Comparison of ENCODE assay signal across 14 cellular contexts in the genomic region with DNA sequence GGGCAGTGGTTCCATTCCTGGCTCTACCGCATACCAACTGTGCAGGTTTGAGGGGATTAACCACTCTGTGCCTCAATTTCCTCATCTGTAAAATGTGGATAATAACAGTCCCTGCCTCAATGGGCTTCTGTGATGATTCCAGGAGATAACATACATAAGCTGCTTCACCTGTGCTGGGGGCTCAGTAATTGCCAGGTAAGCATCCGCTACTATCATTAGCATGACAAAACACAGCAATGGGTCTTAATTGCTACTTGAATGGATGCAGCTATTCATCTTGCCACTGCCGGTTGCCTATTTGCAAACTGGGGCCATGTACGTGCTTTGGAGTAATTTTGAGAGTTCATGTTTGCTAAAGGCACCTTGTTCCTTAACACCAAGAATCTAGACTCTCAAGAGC.
DNase-seq lines count a peak whose midpoint lies in the region.
"Had no signal": no experiment of that assay in that cellular context is flagged by ENCODE, and none has a peak within 500 bp of the region (broad histone marks: within the 10 kb centered on the region; RNA-seq: fewer than 3 reads in every experiment).

No MANE protein-coding gene starts in this region.

- DNase-seq in NCI-H345 (lab: John Stamatoyannopoulos, UW) (peak; percentile 4), NCI-H345 treated with DMSO at 0.1 percent for 48 hours (lab: John Stamatoyannopoulos, UW; ENCODE audit: unreplicated experiment) (no peak), NCI-H774 (lab: John Stamatoyannopoulos, UW) (peak; percentile 71), iPS DF 4.7 (ENCODE audit: extremely low read depth, low spot score) (peak; percentile 98), GM19240 (ENCODE audit: insufficient read length, low spot score) (no peak), activated gamma-delta T cell (lab: John Stamatoyannopoulos, UW) (no peak)
- DNase-seq in stimulated activated CD4-positive, alpha-beta T cell treated with anti-CD3 and anti-CD28 coated beads, Interleukin-4, amount 100 ng/mL, for 1 hour, result no peak
- DNase-seq in NK-92 treated with Interleukin-12 subunit alpha and Interleukin-12 subunit beta, amount 100 ng/mL, for 24 hours (lab: John Stamatoyannopoulos, UW), result no peak
- DNase-seq: CD8-positive, alpha-beta T cell; DMS79; MG63; NCI-H1092; NCI-H2029; NCI-H526 treated with DMSO at 0.1 percent for 48 hours had no signal

Comparison
In these comparisons a context has a peak if more than half of its experiments do, and no peak if none do; other contexts are left out.
1. DNase-seq: peak in NCI-H345 (single experiment), NCI-H774 (single experiment) and iPS DF 4.7 (single experiment); none in NCI-H345 treated with DMSO at 0.1 percent for 48 hours (single experiment), GM19240 (single experiment), activated gamma-delta T cell (single experiment), stimulated activated CD4-positive, alpha-beta T cell treated with anti-CD3 and anti-CD28 coated beads, Interleukin-4, amount 100 ng/mL, for 1 hour (single experiment) and NK-92 treated with Interleukin-12 subunit alpha and Interleukin-12 subunit beta, amount 100 ng/mL, for 24 hours (single experiment).